ENCODE assay signal across 12 cellular contexts in the genomic region with DNA sequence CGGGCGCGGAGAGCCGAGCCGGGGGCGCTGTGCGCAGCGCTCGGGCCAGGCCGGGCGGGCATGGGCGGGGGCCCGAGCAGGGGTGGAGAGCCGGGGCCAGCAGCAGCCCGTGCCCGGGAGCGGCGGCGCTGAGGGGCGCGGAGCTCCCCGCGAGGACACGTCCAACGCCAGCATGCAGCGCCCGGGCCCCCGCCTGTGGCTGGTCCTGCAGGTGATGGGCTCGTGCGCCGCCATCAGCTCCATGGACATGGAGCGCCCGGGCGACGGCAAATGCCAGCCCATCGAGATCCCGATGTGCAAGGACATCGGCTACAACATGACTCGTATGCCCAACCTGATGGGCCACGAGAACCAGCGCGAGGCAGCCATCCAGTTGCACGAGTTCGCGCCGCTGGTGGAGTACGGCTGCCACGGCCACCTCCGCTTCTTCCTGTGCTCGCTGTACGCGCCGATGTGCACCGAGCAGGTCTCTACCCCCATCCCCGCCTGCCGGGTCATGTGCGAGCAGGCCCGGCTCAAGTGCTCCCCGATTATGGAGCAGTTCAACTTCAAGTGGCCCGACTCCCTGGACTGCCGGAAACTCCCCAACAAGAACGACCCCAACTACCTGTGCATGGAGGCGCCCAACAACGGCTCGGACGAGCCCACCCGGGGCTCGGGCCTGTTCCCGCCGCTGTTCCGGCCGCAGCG. TPM values are rescaled to one million over a fixed set of nuclear protein-coding genes. Genes with fewer than 3 reads are reported as not detected.
DNase-seq lines count a peak whose midpoint lies in the region; ATAC-seq and TF ChIP-seq lines count a peak whose summit lies in the region.
"Had no signal": no experiment of that assay in that cellular context is flagged by ENCODE, and none has a peak within 500 bp of the region (broad histone marks: within the 10 kb centered on the region; RNA-seq: fewer than 3 reads in every experiment).

No MANE protein-coding gene starts in this region.

- H3K9ac ChIP-seq in HUES64 (ENCODE audit: low read depth, low read length) = no peak overlapping the region

- H3K4me3 Mint-ChIP-seq in CD8-positive, alpha-beta T cell = peak overlapping the region; percentile 37

- TF ChIP-seq POLR2A in prostate gland (IDR thresholded peaks at IDR 0.05) = no peak

- H3K4me1 Mint-ChIP-seq in CD8-positive, alpha-beta T cell (ENCODE audit: low read depth) = peaks cover 4% of the 10 kb centered on the region

- H3K36me3 Mint-ChIP-seq in CD8-positive, alpha-beta T cell = no peaks in the 10 kb centered on the region
- H3K36me3 Mint-ChIP-seq: natural killer cell treated with Interleukin-12 subunit alpha and Interleukin-12 subunit beta and Interleukin-15 and Interleukin-18, amount 100 ng/mL, for 72 hours had no signal

- no peak overlapping the region for H3K27ac Mint-ChIP-seq in CD8-positive, alpha-beta T cell
- H3K27ac Mint-ChIP-seq: natural killer cell treated with Interleukin-12 subunit alpha and Interleukin-12 subunit beta and Interleukin-15 and Interleukin-18, amount 100 ng/mL, for 72 hours had no signal

- no peak overlapping the region for H3K27ac ChIP-seq in CD8-positive, alpha-beta T cell (ENCODE audit: low read depth, low read length)
- H3K27ac ChIP-seq in HUES64 (ENCODE audit: low read depth, low read length) (no peak overlapping the region), right cardiac atrium (ENCODE audit: low read length) (no peak overlapping the region), prostate gland (peak overlapping the region in 1 of 2 donors; percentile 63)

- H3K4me3 ChIP-seq in CD8-positive, alpha-beta T cell (ENCODE audit: low read depth, low read length) = no peak overlapping the region
- H3K4me3 ChIP-seq in HUES64 (ENCODE audit: low read length) (peak overlapping the region; percentile 51), right cardiac atrium (ENCODE audit: low read length) (peak overlapping the region; percentile 60), prostate gland (peak overlapping the region; percentile 35 to 45)

- 1% methylated on average over 73 of the region's 73 CpGs for WGBS in HUES64
- 1% methylated on average over 73 of the region's 73 CpGs for WGBS in right cardiac atrium
- WGBS in prostate gland = 4% methylated on average over 67 of the region's 73 CpGs

- CTCF ChIA-PET in CD8-positive, alpha-beta T cell (lab: Charles Lee) = no interaction called here

- ATAC-seq in CD8-positive, alpha-beta T cell = no peak
- ATAC-seq in right cardiac atrium = no peak
- ATAC-seq in GM21390 (IDR thresholded peaks at IDR 0.05; ENCODE audit: unreplicated experiment) = no peak
- no peak for ATAC-seq in HG02970 (IDR thresholded peaks at IDR 0.05; ENCODE audit: low FRiP score, unreplicated experiment)
- ATAC-seq in GM18909 (IDR thresholded peaks at IDR 0.05; ENCODE audit: poor library complexity, unreplicated experiment) = no peak
- ATAC-seq: HepG2 had no signal

- no peaks in the 10 kb centered on the region for H3K4me1 ChIP-seq in CD8-positive, alpha-beta T cell (ENCODE audit: insufficient read depth, low read length)
- peaks cover 56% of the 10 kb centered on the region for H3K4me1 ChIP-seq in HUES64 (ENCODE audit: insufficient read depth, low read length)
- H3K4me1 ChIP-seq in right cardiac atrium (ENCODE audit: control insufficient read depth, insufficient read depth, low read length) = no peaks in the 10 kb centered on the region
- no peaks in the 10 kb centered on the region for H3K4me1 ChIP-seq in prostate gland (replicated peaks)

- no peaks in the 10 kb centered on the region for H3K36me3 ChIP-seq in CD8-positive, alpha-beta T cell (ENCODE audit: insufficient read depth, low read length)
- H3K36me3 ChIP-seq in HUES64 (ENCODE audit: insufficient read depth, low read length) (no peaks in the 10 kb centered on the region), prostate gland (no peaks in the 10 kb centered on the region)

- POLR2A ChIA-PET in CD8-positive, alpha-beta T cell (lab: Charles Lee) = no interaction called here

- intact Hi-C loops in CD8-positive, alpha-beta T cell (cut with DNase I, micrococcal nuclease) = no loop called here
- intact Hi-C loops in right cardiac atrium (cut with DNase I) (no loop called here), prostate gland (cut with DNase I) (no loop called here)

- peaks cover 16% of the 10 kb centered on the region for H3K27me3 ChIP-seq in CD8-positive, alpha-beta T cell (ENCODE audit: insufficient read depth, low read length)
- H3K27me3 ChIP-seq in HUES64 (ENCODE audit: insufficient read depth, low read length) (peaks cover 98% of the 10 kb centered on the region), right cardiac atrium (ENCODE audit: control insufficient read depth, insufficient read depth) (no peaks in the 10 kb centered on the region), prostate gland (replicated peaks; ENCODE audit: insufficient read depth) (peaks cover 7% of the 10 kb centered on the region)

- no peaks in the 10 kb centered on the region for H3K9me3 Mint-ChIP-seq in CD8-positive, alpha-beta T cell
- H3K9me3 Mint-ChIP-seq: natural killer cell treated with Interleukin-12 subunit alpha and Interleukin-12 subunit beta and Interleukin-15 and Interleukin-18, amount 100 ng/mL, for 72 hours had no signal

- TF ChIP-seq CTCF in CD8-positive, alpha-beta T cell (IDR thresholded peaks at IDR 0.05) = no peak
- TF ChIP-seq CTCF in prostate gland (IDR thresholded peaks at IDR 0.05) = no peak

- H3K27me3 Mint-ChIP-seq in CD8-positive, alpha-beta T cell (ENCODE audit: low read depth) = peaks cover 32% of the 10 kb centered on the region

- H3K9me3 ChIP-seq in CD8-positive, alpha-beta T cell (ENCODE audit: low read length) = no peaks in the 10 kb centered on the region
- no peaks in the 10 kb centered on the region for H3K9me3 ChIP-seq in HUES64 (ENCODE audit: insufficient read depth, low read depth, low read length)
- H3K9me3 ChIP-seq in right cardiac atrium (ENCODE audit: control insufficient read depth, low read length) = no peaks in the 10 kb centered on the region
- H3K9me3 ChIP-seq in prostate gland = no peaks in the 10 kb centered on the region

- no peak for DNase-seq in CD8-positive, alpha-beta T cell
- DNase-seq in right cardiac atrium (no peak), prostate gland (ENCODE audit: low spot score) (no peak), iPS-NIHi11 (ENCODE audit: low spot score) (no peak)
- DNase-seq: DMS79 treated with DMSO at 0.1 percent for 48 hours, NCI-H2227 treated with DMSO at 0.1 percent for 48 hours had no signal

RNA-seq across cellular contexts. Expression of gene FZD10, which starts 0.7 kb away (rescaled TPM):
- not detected for total RNA-seq in CD8-positive, alpha-beta T cell
- polyA plus RNA-seq in HUES64 (2013, experiment 1 of 2) = 10.3 TPM
- 14.8 TPM for polyA plus RNA-seq in HUES64 (2013, experiment 2 of 2)
- total RNA-seq in right cardiac atrium (under 1 TPM in 3 of 4 donors, not detected in 1; 0.06 to 0.28 (median 0.24) TPM), prostate gland (10 to 100 TPM in 1 of 2 donors, 1 to 10 TPM in 1; 1.5 to 11.8 TPM)
- 0.14 TPM for polyA plus RNA-seq in right cardiac atrium
- total RNA-seq: HepG2; natural killer cell treated with Interleukin-12 subunit alpha and Interleukin-12 subunit beta and Interleukin-15 and Interleukin-18, amount 100 ng/mL, for 72 hours had no signal
- polyA plus RNA-seq: HepG2 had no signal
